10 cellular contexts compared by ENCODE assay signal in the genomic region with DNA sequence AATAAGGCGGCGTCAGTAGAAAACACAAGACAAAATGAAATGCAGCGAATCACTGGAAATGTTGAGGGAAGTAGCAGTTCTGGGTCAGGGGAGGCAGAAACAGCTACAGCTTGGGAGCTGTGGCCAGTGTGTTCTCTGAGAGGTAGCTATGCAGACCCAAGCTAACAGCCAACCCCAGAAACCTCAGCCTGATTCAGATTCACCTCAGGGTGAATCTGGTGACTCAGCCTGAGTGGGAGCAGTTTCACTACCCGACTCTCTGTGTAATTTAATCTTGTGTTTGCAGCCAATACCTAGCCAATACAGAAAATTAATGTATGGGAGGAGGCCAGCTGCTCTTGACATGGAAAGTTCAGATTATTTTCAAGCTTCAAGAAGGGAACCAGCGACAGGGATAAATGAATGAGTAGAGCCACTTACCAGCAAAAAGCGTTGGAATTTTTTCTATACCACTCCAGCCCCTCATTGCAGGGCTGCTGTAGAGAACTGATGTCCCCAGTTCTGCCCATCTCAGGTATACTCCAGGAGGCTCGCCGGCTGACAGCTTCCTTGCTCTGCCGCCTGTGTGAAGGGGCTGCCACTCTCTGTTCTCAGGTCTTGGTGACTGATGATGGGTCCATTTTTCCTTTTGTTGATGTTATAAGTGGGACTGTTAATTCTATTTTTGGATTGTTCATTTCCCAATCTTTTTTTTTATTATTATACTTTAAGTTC. TPM values are rescaled to one million over a fixed set of nuclear protein-coding genes. Genes with fewer than 3 reads are reported as not detected.
DNase-seq lines count a peak whose midpoint lies in the region; ATAC-seq and TF ChIP-seq lines count a peak whose summit lies in the region.
"Had no signal": no experiment of that assay in that cellular context is flagged by ENCODE, and none has a peak within 500 bp of the region (broad histone marks: within the 10 kb centered on the region; RNA-seq: fewer than 3 reads in every experiment).

No MANE protein-coding gene starts in this region.

- no peak overlapping the region for H3K9ac ChIP-seq in neural progenitor cell

- no peaks in the 10 kb centered on the region for H3K4me1 ChIP-seq in neural progenitor cell

- H3K4me3 ChIP-seq in GM12864 (ENCODE audit: low read depth, low read length) (no peak overlapping the region), neural progenitor cell (no peak overlapping the region)

- peaks cover 2% of the 10 kb centered on the region for H3K9me3 Mint-ChIP-seq in neural progenitor cell

- TF ChIP-seq CTCF in GM12864 (IDR thresholded peaks at IDR 0.05; ENCODE audit: low read depth, low read length, missing control alignments) (no peak), neural progenitor cell (IDR thresholded peaks at IDR 0.05) (no peak)

- no peaks in the 10 kb centered on the region for H3K36me3 ChIP-seq in neural progenitor cell

- no peak overlapping the region for H3K27ac Mint-ChIP-seq in neural progenitor cell

- H3K27me3 ChIP-seq in neural progenitor cell, result no peaks in the 10 kb centered on the region

- H3K9me3 ChIP-seq in neural progenitor cell (ENCODE audit: low read depth), result no peaks in the 10 kb centered on the region

- no peaks in the 10 kb centered on the region for H4K20me1 ChIP-seq in neural progenitor cell (ENCODE audit: low read depth)

- no peak overlapping the region for H3K27ac ChIP-seq in neural progenitor cell
- H3K27ac ChIP-seq: HL-60 had no signal

- DNase-seq in GM12864 (ENCODE audit: low read depth), result peak; percentile 5
- peak; percentile 39 for DNase-seq in HS-5 (ENCODE audit: low read depth)
- peak; percentile 49 for DNase-seq in activated naive CD4-positive, alpha-beta T cell treated with anti-CD3 and anti-CD28 coated beads, Interleukin-2, amount 50 U/mL, for 16 hours
- DNase-seq in neural progenitor cell (ENCODE audit: low spot score), result no peak
- no peak for DNase-seq in NCI-H524 (lab: John Stamatoyannopoulos, UW)

- H3K4me2 ChIP-seq in neural progenitor cell, result no peak overlapping the region

- no peaks in the 10 kb centered on the region for H3K27me3 Mint-ChIP-seq in neural progenitor cell (ENCODE audit: insufficient read depth, low read depth)

- H2AFZ ChIP-seq in neural progenitor cell (replicated peaks), result peak overlapping the region; percentile 65

- H3F3A ChIP-seq in neural progenitor cell (ENCODE audit: low read depth), result no peaks in the 10 kb centered on the region

- H3K4me3 Mint-ChIP-seq in neural progenitor cell, result no peak overlapping the region

- no peaks in the 10 kb centered on the region for H3K36me3 Mint-ChIP-seq in neural progenitor cell

- H3K79me2 ChIP-seq in neural progenitor cell (ENCODE audit: low read depth), result no peaks in the 10 kb centered on the region

- H3K4me1 Mint-ChIP-seq in neural progenitor cell, result peaks cover 4% of the 10 kb centered on the region

- no peak for ATAC-seq in GM19395 (IDR thresholded peaks at IDR 0.05; ENCODE audit: unreplicated experiment)
- no peak for ATAC-seq in HG03521 (IDR thresholded peaks at IDR 0.05; ENCODE audit: unreplicated experiment)
- no peak for ATAC-seq in HG03139 (IDR thresholded peaks at IDR 0.05; ENCODE audit: unreplicated experiment)

RNA-seq across cellular contexts. Expression of a gene that starts 8.9 kb away (rescaled TPM):
- not detected in 2 replicates for total RNA-seq in neural progenitor cell (ENCODE audit: low replicate concordance)
- total RNA-seq: dermis microvascular lymphatic vessel endothelial cell had no signal

RNA-seq across cellular contexts. Expression of a gene that starts 32.5 kb away (rescaled TPM):
- not detected in 2 replicates for total RNA-seq in neural progenitor cell (ENCODE audit: low replicate concordance)
- total RNA-seq: dermis microvascular lymphatic vessel endothelial cell had no signal

Comparison
In these comparisons a context has a peak if more than half of its experiments do, and no peak if none do; other contexts are left out.
1. DNase-seq: peak in GM12864 (single experiment), HS-5 (single experiment) and activated naive CD4-positive, alpha-beta T cell treated with anti-CD3 and anti-CD28 coated beads, Interleukin-2, amount 50 U/mL, for 16 hours (single experiment); none in neural progenitor cell (single experiment) and NCI-H524 (0 of 2).